17 cellular contexts compared by ENCODE assay signal in genomic region chr14:33570717-33571058, GRCh38.
DNase-seq lines count a peak whose midpoint lies in the region; TF ChIP-seq lines count a peak whose summit lies in the region.
"Had no signal": no experiment of that assay in that cellular context is flagged by ENCODE, and none has a peak within 500 bp of the region (broad histone marks: within the 10 kb centered on the region; RNA-seq: fewer than 3 reads in every experiment).

No MANE protein-coding gene starts in this region.

- H3K27me3 ChIP-seq in GM23248 (replicated peaks; ENCODE audit: insufficient read depth) = no peaks in the 10 kb centered on the region
- H3K27me3 ChIP-seq in left ventricle myocardium inferior (ENCODE audit: low read depth) = no peaks in the 10 kb centered on the region

- peak overlapping the region; percentile 1; the same call in 1 of the 2 replicates for H2AFZ ChIP-seq in GM23248

- peaks cover 12% of the 10 kb centered on the region; the same call in 1 of the 2 replicates for H3F3A ChIP-seq in GM23248 (ENCODE audit: insufficient read depth)

- intact Hi-C loops in left ventricle myocardium inferior (cut with micrococcal nuclease) = no loop called here

- 39 to 51% methylated on average over 2 of the region's 2 CpGs for WGBS in GM23248 (ENCODE audit: low coverage in 1 of 2, low lambda C conversion rate in 2 of 2, missing lambda C conversion rate in 2 of 2), 2 experiments
- no CpG with 5 or more reads among the region's 2 CpGs for WGBS in mesodermal cell (ENCODE audit: insufficient coverage in 2 of 2), 2 experiments

- DNase-seq in GM23248 = peak; percentile 15
- DNase-seq in dermis microvascular lymphatic vessel endothelial cell (ENCODE audit: low read depth in 2 of 2) = peak; percentile 54 to 64
- no peak for DNase-seq in left ventricle myocardium inferior
- no peak for DNase-seq in cerebellum (ENCODE audit: low spot score)
- no peak for DNase-seq in ACHN
- no peak for DNase-seq in NCI-H524 (lab: John Stamatoyannopoulos, UW)
- DNase-seq: DMS153, HFFc6, Kasumi-1, NCI-H1105, NCI-H1694 treated with DMSO at 0.1 percent for 48 hours, NCI-H2107, NCI-H345, RPMI8226 had no signal

- H3K79me2 ChIP-seq in GM23248 (ENCODE audit: insufficient read depth) = no peaks in the 10 kb centered on the region

- H3K9me3 ChIP-seq in GM23248 (ENCODE audit: low read depth) (no peaks in the 10 kb centered on the region), mesodermal cell (ENCODE audit: control insufficient read depth, low read length) (no peaks in the 10 kb centered on the region), left ventricle myocardium inferior (replicated peaks) (no peaks in the 10 kb centered on the region)
- H3K9me3 ChIP-seq: A549 had no signal

- H3K4me1 ChIP-seq in GM23248 (ENCODE audit: insufficient read depth) (peaks cover 30% of the 10 kb centered on the region), mesodermal cell (ENCODE audit: control insufficient read depth, insufficient read depth, low read length, poor library complexity, severe bottlenecking) (peaks cover 50% of the 10 kb centered on the region), left ventricle myocardium inferior (peaks cover 4% of the 10 kb centered on the region)
- H3K4me1 ChIP-seq: A549 had no signal

- H3K9me2 ChIP-seq in GM23248 (ENCODE audit: insufficient read depth) = no peaks in the 10 kb centered on the region

- H3K27ac ChIP-seq in GM23248 (no peak overlapping the region), angular gyrus (ENCODE audit: low read depth, low read length) (peak overlapping the region; percentile 52), mesodermal cell (ENCODE audit: low read depth, low read length, severe bottlenecking) (peak overlapping the region; percentile 36), left ventricle myocardium inferior (replicated peaks) (no peak overlapping the region)
- H3K27ac ChIP-seq: A549 had no signal

- H3K4me3 ChIP-seq in GM23248 = no peak overlapping the region
- H3K4me3 ChIP-seq in mesodermal cell (ENCODE audit: extremely low read depth, insufficient read depth, low read length, poor library complexity, severe bottlenecking) = no peak overlapping the region
- H3K4me3 ChIP-seq in left ventricle myocardium inferior = no peak overlapping the region
- H3K4me3 ChIP-seq: A549 had no signal

- H4K20me1 ChIP-seq in GM23248 (ENCODE audit: insufficient read depth) = no peaks in the 10 kb centered on the region

- H3K9ac ChIP-seq in GM23248 = no peak overlapping the region

- H3K4me2 ChIP-seq in GM23248 (ENCODE audit: unreplicated experiment) = peak overlapping the region; percentile 45
- H3K4me2 ChIP-seq: A549 had no signal

- no peak for TF ChIP-seq CTCF in left ventricle myocardium inferior (IDR thresholded peaks at IDR 0.05; ENCODE audit: borderline replicate concordance)

- H3K36me3 ChIP-seq in GM23248 (ENCODE audit: low read depth) = no peaks in the 10 kb centered on the region
- no peaks in the 10 kb centered on the region for H3K36me3 ChIP-seq in mesodermal cell (ENCODE audit: control insufficient read depth, insufficient read depth, low read length)
- no peaks in the 10 kb centered on the region for H3K36me3 ChIP-seq in left ventricle myocardium inferior

- in situ Hi-C loops in GM23248 (cut with MboI) (no loop called here), ACHN (cut with HindIII; ENCODE audit: low pct_ligation_motif_present, low pct_unique_long_range_greater_than_20kb, low sequenced_read_pairs) (no loop called here)

Comparison
In these comparisons a context has a peak if more than half of its experiments do, and no peak if none do; other contexts are left out.
1. DNase-seq: peak in GM23248 (single experiment) and dermis microvascular lymphatic vessel endothelial cell (2 of 2); none in left ventricle myocardium inferior (single experiment), cerebellum (single experiment), ACHN (single experiment) and NCI-H524 (0 of 2).
2. H3K27ac ChIP-seq: peak in angular gyrus (single experiment) and mesodermal cell (single experiment); none in GM23248 (single experiment) and left ventricle myocardium inferior (single experiment).